In the genomic region with DNA sequence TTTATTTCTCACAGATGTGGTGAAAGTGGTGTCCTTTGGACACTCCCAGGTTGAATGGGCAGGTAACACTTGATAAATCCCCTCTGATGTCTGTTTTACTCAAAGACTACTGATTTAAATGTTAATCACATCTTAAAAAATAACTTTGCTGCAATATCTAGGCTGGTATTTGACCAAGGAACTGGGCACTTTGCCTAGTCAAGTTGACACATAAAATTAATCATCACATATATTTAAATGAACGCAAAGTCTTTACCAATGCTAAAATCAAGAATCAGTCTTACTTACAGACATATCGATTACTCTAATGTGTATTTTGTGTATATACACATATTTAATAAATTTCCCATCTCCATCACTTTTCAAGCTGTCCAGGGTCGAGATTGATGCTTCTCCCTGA, we compare ENCODE assay signal across 24 cellular contexts. TPM values are rescaled to one million over a fixed set of nuclear protein-coding genes. Genes with fewer than 3 reads are reported as not detected.
DNase-seq lines count a peak whose midpoint lies in the region; ATAC-seq and TF ChIP-seq lines count a peak whose summit lies in the region.
"Had no signal": no experiment of that assay in that cellular context is flagged by ENCODE, and none has a peak within 500 bp of the region (broad histone marks: within the 10 kb centered on the region; RNA-seq: fewer than 3 reads in every experiment).

No MANE protein-coding gene starts in this region.

- in situ Hi-C loops in Panc1 (cut with HindIII; ENCODE audit: low pct_unique_long_range_greater_than_20kb, low sequenced_read_pairs) = no loop called here

- POLR2A ChIA-PET in Panc1 (lab: Charles Lee) = no interaction called here

- H3K36me3 Mint-ChIP-seq in HFFc6 (ENCODE audit: low read depth) = no peaks in the 10 kb centered on the region
- H3K36me3 Mint-ChIP-seq: memory B cell, naive B cell had no signal

- peak overlapping the region; percentile 87 for H3K27ac Mint-ChIP-seq in HFFc6
- H3K27ac Mint-ChIP-seq: GM23338; memory B cell; naive B cell; stimulated activated naive CD8-positive, alpha-beta T cell treated with anti-CD3 and anti-CD28 coated beads, Interleukin-15, amount 100 ng/mL, for 72 hours had no signal

- peaks cover 57% of the 10 kb centered on the region for H3K4me1 ChIP-seq in Panc1 (ENCODE audit: control insufficient read depth, insufficient read depth, low read length)
- H3K4me1 ChIP-seq: BE2C had no signal

- CTCF ChIA-PET in Panc1 (lab: Charles Lee) = interaction anchor here (0.6 to 0.7 kb wide), 2 partner anchors 21 to 86 kb away, joined by 3 to 4 read pairs; no protein-coding TSS in a partner anchor

- peaks cover 65% of the 10 kb centered on the region for H3K4me1 Mint-ChIP-seq in HFFc6 (ENCODE audit: low read depth)

- no peak for TF ChIP-seq CTCF in HFFc6 (IDR thresholded peaks at IDR 0.05)
- TF ChIP-seq CTCF in Panc1 (IDR thresholded peaks at IDR 0.05) = no peak
- no peak for TF ChIP-seq CTCF in cardiac fibroblast (IDR thresholded peaks at IDR 0.05; ENCODE audit: low read depth, low read length)

- BruUV-seq in Panc1 (replicated peaks; lab: Mats Ljungman, UMichigan) = no TSS peak

- no peaks in the 10 kb centered on the region for H3K36me3 ChIP-seq in Panc1 (ENCODE audit: control insufficient read depth, insufficient read depth, low read length)
- H3K36me3 ChIP-seq: adrenal gland, BE2C, esophagus muscularis mucosa had no signal

- no peaks in the 10 kb centered on the region for H3K27me3 ChIP-seq in Panc1 (ENCODE audit: control insufficient read depth, insufficient read depth, low read length)
- H3K27me3 ChIP-seq: adrenal gland, BE2C, esophagus muscularis mucosa had no signal

- H3K9me3 Mint-ChIP-seq in HFFc6 = no peaks in the 10 kb centered on the region
- H3K9me3 Mint-ChIP-seq: GM23338; memory B cell; stimulated activated naive CD8-positive, alpha-beta T cell treated with anti-CD3 and anti-CD28 coated beads, Interleukin-15, amount 100 ng/mL, for 72 hours had no signal

- ATAC-seq in Panc1 (no peak), HG03520 (IDR thresholded peaks at IDR 0.05; ENCODE audit: unreplicated experiment) (no peak), GM19035 (IDR thresholded peaks at IDR 0.05; ENCODE audit: unreplicated experiment) (no peak)
- ATAC-seq: GM23338 had no signal

- intact Hi-C loops in Panc1 (cut with micrococcal nuclease; ENCODE audit: unreplicated experiment) = no loop called here

- no peaks in the 10 kb centered on the region for H3K9me3 ChIP-seq in Panc1 (ENCODE audit: control insufficient read depth, insufficient read depth, low read depth, low read length)
- H3K9me3 ChIP-seq: adrenal gland, BE2C, esophagus muscularis mucosa had no signal

- peak overlapping the region; percentile 94 for H3K27ac ChIP-seq in Panc1 (ENCODE audit: low read length)
- H3K27ac ChIP-seq: adrenal gland, esophagus muscularis mucosa, hepatocyte, parathyroid adenoma had no signal

- H3K4me3 ChIP-seq in Panc1 (ENCODE audit: low read depth in 2 of 2, low read length in 2 of 2) (no peak overlapping the region), cardiac fibroblast (replicated peaks in 1 of 2; ENCODE audit: low read depth in 2 of 2, low read length in 2 of 2) (no peak overlapping the region)
- H3K4me3 ChIP-seq: adrenal gland, esophagus muscularis mucosa, GM23338, hepatocyte had no signal

- H3K4me3 Mint-ChIP-seq in HFFc6 = no peak overlapping the region
- H3K4me3 Mint-ChIP-seq: GM23338, memory B cell, naive B cell had no signal

- DNase-seq in HFFc6 = no peak
- DNase-seq in Panc1 (ENCODE audit: low read depth, low spot score) = no peak
- DNase-seq in cardiac fibroblast (ENCODE audit: low read depth in 2 of 2) = peak; percentile 36 to 71
- DNase-seq in kidney tubule cell (ENCODE audit: low spot score) = peak; percentile 65
- DNase-seq in KG1 (lab: John Stamatoyannopoulos, UW) = no peak
- DNase-seq: activated gamma-delta T cell, BE2C, COR-L47, naive B cell, NCI-H1105 treated with DMSO at 0.1 percent for 48 hours, NCI-H748 treated with DMSO at 0.1 percent for 48 hours, OCI-M1, T1000, trophoblast cell had no signal

- no peaks in the 10 kb centered on the region; the same call in none of the 2 replicates for H3K27me3 Mint-ChIP-seq in HFFc6 (ENCODE audit: insufficient read depth)

RNA-seq across cellular contexts. Expression of a gene that starts 7.0 kb away (rescaled TPM):
- total RNA-seq in HFFc6 (2021; fragmentation: NEBNext Ultra II Directional; extraction: Animal tissue kit (Norgen Biotek cat#: 25700)) = 1,000 to 10,000 TPM in 3 of 6 experiments, 100 to 1,000 TPM in 3; 623 to 1,524 (median 1,044) TPM
- 673 TPM for total RNA-seq in Panc1 (2021; ENCODE audit: unreplicated experiment)
- 986 TPM for polyA plus RNA-seq in Panc1 (2012; ENCODE audit: insufficient read length)

RNA-seq across cellular contexts. Expression of a gene that starts 10.2 kb away (rescaled TPM):
- total RNA-seq in HFFc6 (2021; fragmentation: NEBNext Ultra II Directional; extraction: Animal tissue kit (Norgen Biotek cat#: 25700)) = 100 to 1,000 TPM; 192 to 469 (median 458) TPM
- 170 TPM for total RNA-seq in Panc1 (2021; ENCODE audit: unreplicated experiment)
- polyA plus RNA-seq in Panc1 (2012; ENCODE audit: insufficient read length) = 297 TPM

RNA-seq across cellular contexts. Expression of a gene that starts 17.1 kb away (rescaled TPM):
- under 1 TPM in 5 of 6 experiments, not detected in 1; 0.21 to 0.41 (median 0.28) TPM for total RNA-seq in HFFc6 (2021; fragmentation: NEBNext Ultra II Directional; extraction: Animal tissue kit (Norgen Biotek cat#: 25700))
- total RNA-seq in Panc1 (2021; ENCODE audit: unreplicated experiment) = 1.8 TPM
- 6.2 TPM for polyA plus RNA-seq in Panc1 (2012; ENCODE audit: insufficient read length)
- total RNA-seq: HT-29 had no signal
- polyA plus RNA-seq: hepatocyte had no signal

RNA-seq across cellular contexts. Expression of a gene that starts 23.1 kb away (rescaled TPM):
- 1 to 10 TPM in 1 of 6 experiments, under 1 TPM in 1, not detected in 4; 0.50 to 1.5 TPM for total RNA-seq in HFFc6 (2021; fragmentation: NEBNext Ultra II Directional; extraction: Animal tissue kit (Norgen Biotek cat#: 25700))
- 52.1 TPM for total RNA-seq in Panc1 (2021; ENCODE audit: unreplicated experiment)
- 88.8 TPM for polyA plus RNA-seq in Panc1 (2012; ENCODE audit: insufficient read length)
- total RNA-seq: GM23338, hepatocyte had no signal

RNA-seq across cellular contexts. Expression of a gene that starts 26.0 kb away (rescaled TPM):
- not detected for total RNA-seq in HFFc6 (2021; fragmentation: NEBNext Ultra II Directional; extraction: Animal tissue kit (Norgen Biotek cat#: 25700))
- total RNA-seq in Panc1 (2021; ENCODE audit: unreplicated experiment) = not detected
- not detected for polyA plus RNA-seq in Panc1 (2012; ENCODE audit: insufficient read length)
- total RNA-seq: GM23338, hepatocyte had no signal
- polyA plus RNA-seq: GM23338, hepatocyte had no signal

Comparison
In these comparisons a context has a peak if more than half of its experiments do, and no peak if none do; other contexts are left out.
1. DNase-seq: peak in cardiac fibroblast (2 of 2) and kidney tubule cell (single experiment); none in HFFc6 (single experiment), Panc1 (single experiment) and KG1 (single experiment).